ENCODE assay signal across 9 cellular contexts in the genomic region with DNA sequence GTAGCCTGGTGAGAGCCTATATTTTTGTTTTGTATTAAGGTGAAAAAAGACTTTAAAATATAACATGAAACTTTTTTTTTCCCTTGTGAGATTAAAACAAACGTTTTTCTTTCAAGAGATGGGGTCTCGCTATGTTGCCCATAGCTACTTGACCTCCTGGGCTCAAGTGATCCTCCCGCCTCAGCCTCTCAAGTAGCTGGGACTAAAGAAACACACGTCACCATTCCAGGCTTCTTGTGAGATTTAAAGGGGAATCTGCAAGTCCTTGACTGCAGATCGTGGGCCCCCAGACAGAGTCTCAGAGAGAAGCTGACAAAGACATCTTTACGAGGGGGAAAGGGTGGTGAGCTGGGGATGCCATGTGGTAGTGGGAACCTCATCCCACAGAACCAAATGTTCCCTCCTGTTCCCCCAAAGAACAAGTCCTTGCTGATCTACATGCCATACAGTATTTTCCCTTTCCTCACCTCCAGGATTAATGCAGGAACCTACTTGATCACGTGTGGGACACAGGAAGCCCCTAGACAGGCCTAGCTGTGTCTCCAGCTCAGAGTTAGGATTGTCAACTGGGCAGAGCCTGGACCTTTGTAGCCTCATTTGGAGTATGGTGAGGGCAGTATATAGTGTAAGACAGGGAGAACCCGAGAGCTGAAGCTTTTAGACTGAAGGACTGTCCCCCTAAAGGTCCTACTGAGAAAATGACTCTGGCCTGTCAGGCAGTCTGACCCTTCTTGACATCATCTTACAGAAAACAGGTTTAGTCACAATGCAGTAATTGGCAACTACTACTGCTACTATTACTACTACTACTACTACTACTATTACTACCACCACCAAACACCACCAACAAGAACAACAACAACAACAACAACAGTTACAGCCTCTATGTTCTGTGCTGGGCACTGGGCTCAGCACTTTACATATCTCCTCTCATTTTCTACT. TPM values are rescaled to one million over a fixed set of nuclear protein-coding genes. Genes with fewer than 3 reads are reported as not detected.
DNase-seq lines count a peak whose midpoint lies in the region; ATAC-seq and TF ChIP-seq lines count a peak whose summit lies in the region.
"Had no signal": no experiment of that assay in that cellular context is flagged by ENCODE, and none has a peak within 500 bp of the region (broad histone marks: within the 10 kb centered on the region; RNA-seq: fewer than 3 reads in every experiment).

No MANE protein-coding gene starts in this region.

- no peaks in the 10 kb centered on the region for H3K27me3 Mint-ChIP-seq in MCF 10A (ENCODE audit: insufficient read depth, unreplicated experiment)
- peaks cover 0 to 4% (median 0%) of the 10 kb centered on the region in 5 donors for H3K27me3 Mint-ChIP-seq in naive thymus-derived CD8-positive, alpha-beta T cell

- peak overlapping the region; percentile 57 for H3K4me3 Mint-ChIP-seq in MCF 10A (ENCODE audit: unreplicated experiment)
- peak overlapping the region; percentile 76 to 95 (median 87) for H3K4me3 Mint-ChIP-seq in naive thymus-derived CD8-positive, alpha-beta T cell

- BruUV-seq in MCF 10A (replicated peaks; lab: Mats Ljungman, UMichigan): no TSS peak

- POLR2A ChIA-PET in MCF 10A (lab: Yijun Ruan, JAX): interaction anchor here (0.6 to 12.9 kb wide), 20 partner anchors 8 to 415 kb away, joined by 3 to 404 read pairs (median 4); no protein-coding TSS in a partner anchor
- POLR2A ChIA-PET in naive thymus-derived CD8-positive, alpha-beta T cell (lab: Charles Lee): interaction anchor here (0.7 to 2.5 kb wide), 17 partner anchors 8 to 164 kb away, joined by 3 to 23 read pairs (median 6); partner anchors contain the start of genes HEXIM1 and HEXIM2

- no peaks in the 10 kb centered on the region for H3K9me3 ChIP-seq in WERI-Rb-1 (ENCODE audit: severe bottlenecking)

- peak; percentile 56 for DNase-seq in M059J (ENCODE audit: low read depth)
- no peak for DNase-seq in MCF 10A (ENCODE audit: unreplicated experiment)
- DNase-seq in naive thymus-derived CD8-positive, alpha-beta T cell: peak in 2 of 10 donors; percentile 20 to 35
- DNase-seq in WERI-Rb-1: no peak
- DNase-seq in SIG-M5 treated with dmso at 0.1 percent for 504 hours (lab: John Stamatoyannopoulos, UW; ENCODE audit: unreplicated experiment): no peak
- DNase-seq in effector CD8-positive, alpha-beta T cell (lab: John Stamatoyannopoulos, UW): no peak
- no peak for DNase-seq in head of caudate nucleus

- H3K4me3 ChIP-seq in WERI-Rb-1 (ENCODE audit: low read depth, low read length): no peak overlapping the region

- no peaks in the 10 kb centered on the region for H3K9me3 Mint-ChIP-seq in MCF 10A (ENCODE audit: unreplicated experiment)
- H3K9me3 Mint-ChIP-seq in naive thymus-derived CD8-positive, alpha-beta T cell: no peaks in the 10 kb centered on the region

- H3K36me3 ChIP-seq in WERI-Rb-1: peaks cover 16% of the 10 kb centered on the region

- peaks cover 23% of the 10 kb centered on the region for H3K36me3 Mint-ChIP-seq in MCF 10A (ENCODE audit: insufficient read depth, unreplicated experiment)
- peaks cover 0 to 25% (median 0%) of the 10 kb centered on the region in 3 donors for H3K36me3 Mint-ChIP-seq in naive thymus-derived CD8-positive, alpha-beta T cell

- intact Hi-C loops in MCF 10A (cut with micrococcal nuclease): no loop called here
- intact Hi-C loops in head of caudate nucleus (cut with DNase I): no loop called here

- H3K27me3 ChIP-seq in WERI-Rb-1 (ENCODE audit: insufficient read depth, low read depth, severe bottlenecking): no peaks in the 10 kb centered on the region

- TF ChIP-seq CTCF in C4-2B (conservative IDR thresholded peaks at IDR 0.05) (no peak), MCF 10A (IDR thresholded peaks at IDR 0.05; ENCODE audit: unreplicated experiment) (no peak), WERI-Rb-1 (IDR thresholded peaks at IDR 0.05; ENCODE audit: low read depth, low read length) (no peak)

- peak overlapping the region; percentile 77 for H3K27ac Mint-ChIP-seq in MCF 10A (ENCODE audit: low read depth, unreplicated experiment)
- peak overlapping the region; percentile 91 to 100 (median 98) for H3K27ac Mint-ChIP-seq in naive thymus-derived CD8-positive, alpha-beta T cell

- peaks cover 48% of the 10 kb centered on the region for H3K4me1 Mint-ChIP-seq in MCF 10A (ENCODE audit: insufficient read depth, unreplicated experiment)
- H3K4me1 Mint-ChIP-seq in naive thymus-derived CD8-positive, alpha-beta T cell: peaks cover 53 to 89% (median 81%) of the 10 kb centered on the region in 4 donors

- no peak for ATAC-seq in naive thymus-derived CD8-positive, alpha-beta T cell

- H3K27ac ChIP-seq in C4-2B: peak overlapping the region; percentile 77
- H3K27ac ChIP-seq in WERI-Rb-1: no peak overlapping the region

- CTCF ChIA-PET in MCF 10A (lab: Yijun Ruan, JAX): interaction anchor here (0.6 to 3.0 kb wide), 10 partner anchors 18 to 280 kb away, joined by 3 to 34 read pairs (median 4); no protein-coding TSS in a partner anchor

RNA-seq across cellular contexts. Expression of gene MAP3K14, which starts 4.1 kb away (rescaled TPM):
- 5.3 and 10.1 TPM in 2 replicates for total RNA-seq in M059J (2014; rRNA removed; shearing (Covaris generic))
- 5.3 and 9.2 TPM in 2 replicates for total RNA-seq in MCF 10A (2022)
- total RNA-seq in naive thymus-derived CD8-positive, alpha-beta T cell: 10 to 100 TPM; 37.6 to 37.8 TPM
- 1 to 10 TPM in 2 of 3 donors, under 1 TPM in 1; 0.73 to 7.2 (median 1.8) TPM for polyA plus RNA-seq in naive thymus-derived CD8-positive, alpha-beta T cell

RNA-seq across cellular contexts. Expression of gene SPATA32, which starts 50.9 kb away (rescaled TPM):
- not detected in 2 replicates for total RNA-seq in M059J (2014; rRNA removed; shearing (Covaris generic))
- not detected in 2 replicates for total RNA-seq in MCF 10A (2022)
- total RNA-seq in naive thymus-derived CD8-positive, alpha-beta T cell: under 1 TPM; 0.47 to 0.75 TPM
- polyA plus RNA-seq in naive thymus-derived CD8-positive, alpha-beta T cell: under 1 TPM; 0.30 to 0.81 (median 0.44) TPM
- total RNA-seq: pulmonary artery endothelial cell had no signal
